16 cellular contexts compared by ENCODE assay signal in genomic region chr13:75739244-75739868, GRCh38.
A peak's percentile ranks its signal among the peaks of the same experiment; 100 is the strongest.
DNase-seq lines count a peak whose midpoint lies in the region; ATAC-seq and TF ChIP-seq lines count a peak whose summit lies in the region.
"Had no signal": no experiment of that assay in that cellular context is flagged by ENCODE, and none has a peak within 500 bp of the region (broad histone marks: within the 10 kb centered on the region; RNA-seq: fewer than 3 reads in every experiment).

No MANE protein-coding gene starts in this region.

- H3K79me2 ChIP-seq in ACC112 (ENCODE audit: control insufficient read depth, insufficient read depth, low read length, unreplicated experiment) = peaks cover 34% of the 10 kb centered on the region
- H3K79me2 ChIP-seq: parathyroid adenoma had no signal

- peaks cover 20% of the 10 kb centered on the region for H3K4me1 ChIP-seq in ACC112 (ENCODE audit: control insufficient read depth, insufficient read depth, low read length, unreplicated experiment)
- no peaks in the 10 kb centered on the region for H3K4me1 ChIP-seq in CD8-positive, alpha-beta memory T cell (ENCODE audit: insufficient read depth, low read length)
- H3K4me1 ChIP-seq: parathyroid adenoma, vagina had no signal

- H3K4me3 ChIP-seq in ACC112 (ENCODE audit: low read depth, low read length) = no peak overlapping the region
- H3K4me3 ChIP-seq in CD8-positive, alpha-beta memory T cell (ENCODE audit: low read length) = no peak overlapping the region
- H3K4me3 ChIP-seq: vagina had no signal

- no peaks in the 10 kb centered on the region for H3K27me3 Mint-ChIP-seq in WTC11 (ENCODE audit: low read depth)
- no peaks in the 10 kb centered on the region for H3K27me3 Mint-ChIP-seq in CD8-positive, alpha-beta memory T cell
- no peaks in the 10 kb centered on the region for H3K27me3 Mint-ChIP-seq in activated T-cell treated with anti-CD3 and anti-CD28 coated beads, Interleukin-2, amount 50 U/mL, for 72 hours (ENCODE audit: low read depth)
- H3K27me3 Mint-ChIP-seq: central memory CD8-positive, alpha-beta T cell had no signal

- H3K9me3 Mint-ChIP-seq in WTC11 = peaks cover 16% of the 10 kb centered on the region
- peaks cover 0 to 7% (median 2%) of the 10 kb centered on the region in 5 donors for H3K9me3 Mint-ChIP-seq in CD8-positive, alpha-beta memory T cell
- H3K9me3 Mint-ChIP-seq in activated T-cell treated with anti-CD3 and anti-CD28 coated beads, Interleukin-2, amount 50 U/mL, for 72 hours = peaks cover 3 to 4% of the 10 kb centered on the region in 2 donors
- H3K9me3 Mint-ChIP-seq: central memory CD8-positive, alpha-beta T cell had no signal

- peak overlapping the region; percentile 36; the same call in 1 of the 2 replicates for H3K27ac ChIP-seq in ACC112 (ENCODE audit: low read depth, low read length)
- no peak overlapping the region for H3K27ac ChIP-seq in CD8-positive, alpha-beta memory T cell (ENCODE audit: low read depth, low read length)
- H3K27ac ChIP-seq: parathyroid adenoma, vagina had no signal

- peak overlapping the region; percentile 18 for H2AFZ ChIP-seq in ACC112 (ENCODE audit: low read length, unreplicated experiment)
- H2AFZ ChIP-seq: parathyroid adenoma had no signal

- H3K27me3 ChIP-seq in ACC112 (ENCODE audit: insufficient read depth, low read length) = no peaks in the 10 kb centered on the region
- no peaks in the 10 kb centered on the region for H3K27me3 ChIP-seq in CD8-positive, alpha-beta memory T cell (ENCODE audit: insufficient read depth, low read length, poor library complexity, severe bottlenecking)
- H3K27me3 ChIP-seq: vagina had no signal

- H3K4me1 Mint-ChIP-seq in WTC11 = no peaks in the 10 kb centered on the region
- H3K4me1 Mint-ChIP-seq in CD8-positive, alpha-beta memory T cell = no peaks in the 10 kb centered on the region
- peaks cover 8% of the 10 kb centered on the region for H3K4me1 Mint-ChIP-seq in activated T-cell treated with anti-CD3 and anti-CD28 coated beads, Interleukin-2, amount 50 U/mL, for 72 hours (ENCODE audit: low read depth)
- H3K4me1 Mint-ChIP-seq: central memory CD8-positive, alpha-beta T cell had no signal

- H3K27ac Mint-ChIP-seq in WTC11 = 0 out of 2 replicates have a peak overlapping the region, but pooled peaks have one; percentile 9
- peak overlapping the region in 1 of 8 donors; percentile 60 for H3K27ac Mint-ChIP-seq in CD8-positive, alpha-beta memory T cell
- no peak overlapping the region for H3K27ac Mint-ChIP-seq in activated T-cell treated with anti-CD3 and anti-CD28 coated beads, Interleukin-2, amount 50 U/mL, for 72 hours
- H3K27ac Mint-ChIP-seq: activated naive CD4-positive, alpha-beta T cell treated with anti-CD3 and anti-CD28 coated beads for 36 hours had no signal

- H3K9me3 ChIP-seq in CD8-positive, alpha-beta memory T cell (ENCODE audit: low read length) = no peaks in the 10 kb centered on the region
- H3K9me3 ChIP-seq: vagina had no signal

- H3K36me3 Mint-ChIP-seq in WTC11 = peaks cover 17% of the 10 kb centered on the region
- peaks cover 2 to 50% (median 6%) of the 10 kb centered on the region in 3 donors for H3K36me3 Mint-ChIP-seq in CD8-positive, alpha-beta memory T cell
- H3K36me3 Mint-ChIP-seq in activated T-cell treated with anti-CD3 and anti-CD28 coated beads, Interleukin-2, amount 50 U/mL, for 72 hours (ENCODE audit: insufficient read depth in 2 of 2) = peaks cover 3% of the 10 kb centered on the region in 2 donors

- POLR2A ChIA-PET in WTC11 (lab: Charles Lee) = no interaction called here
- POLR2A ChIA-PET in CD8-positive, alpha-beta memory T cell (lab: Charles Lee) = no interaction called here

- peak; percentile 61 for ATAC-seq in GM19035 (IDR thresholded peaks at IDR 0.05; ENCODE audit: unreplicated experiment)
- ATAC-seq in HG02798 (IDR thresholded peaks at IDR 0.05; ENCODE audit: poor library complexity, unreplicated experiment) = peak; percentile 65
- no peak for ATAC-seq in WTC11
- no peak for ATAC-seq in activated T-cell treated with anti-CD3 and anti-CD28 coated beads, Interleukin-2, amount 50 U/mL, for 72 hours (replicated peaks in 1 of 2)
- ATAC-seq: esophagus mucosa had no signal

- H3K36me3 ChIP-seq in ACC112 (ENCODE audit: insufficient read depth, low read length) = 0 out of 2 replicates have a peak, but pooled peaks cover 7% of the 10 kb centered on the region
- H3K36me3 ChIP-seq in CD8-positive, alpha-beta memory T cell (ENCODE audit: insufficient read depth, low read length) = no peaks in the 10 kb centered on the region
- H3K36me3 ChIP-seq: vagina had no signal

- CTCF ChIA-PET in WTC11 (lab: Charles Lee) = no interaction called here
- CTCF ChIA-PET in CD8-positive, alpha-beta memory T cell (lab: Charles Lee) = no interaction called here

- no peak for TF ChIP-seq CTCF in WTC11 (IDR thresholded peaks at IDR 0.05)

- H3K4me3 Mint-ChIP-seq in WTC11 = no peak overlapping the region
- H3K4me3 Mint-ChIP-seq in CD8-positive, alpha-beta memory T cell = no peak overlapping the region
- no peak overlapping the region for H3K4me3 Mint-ChIP-seq in activated T-cell treated with anti-CD3 and anti-CD28 coated beads, Interleukin-2, amount 50 U/mL, for 72 hours
- H3K4me3 Mint-ChIP-seq: activated naive CD4-positive, alpha-beta T cell treated with anti-CD3 and anti-CD28 coated beads for 36 hours; central memory CD8-positive, alpha-beta T cell had no signal

- DNase-seq in WTC11 (ENCODE audit: low spot score) = no peak
- DNase-seq in CD8-positive, alpha-beta memory T cell = no peak
- DNase-seq in activated CD4-positive, CD25-positive, alpha-beta regulatory T cell (lab: John Stamatoyannopoulos, UW) = no peak
- no peak for DNase-seq in NCI-H187 treated with DMSO at 0.1 percent for 48 hours (lab: John Stamatoyannopoulos, UW)
- DNase-seq in activated T-cell treated with anti-CD3 and anti-CD28 coated beads, Interleukin-2, amount 50 U/mL, for 72 hours = no peak
- DNase-seq: activated CD8-positive, alpha-beta memory T cell treated with anti-CD3 and anti-CD28 coated beads for 24 hours; activated naive CD4-positive, alpha-beta T cell treated with anti-CD3 and anti-CD28 coated beads for 36 hours; Calu3; NCI-H2171 treated with DMSO at 0.1 percent for 48 hours had no signal

TF ChIP-seq in WTC11, 78 proteins besides CTCF, POLR2A, EP300 and RAD21 (continues in another document):
- TF ChIP-seq ZNF219 (CRISPR knock-in tag; IDR thresholded peaks at IDR 0.05; ENCODE audit: borderline replicate concordance) = no peak
- TF ChIP-seq GRHL2 (CRISPR knock-in tag; IDR thresholded peaks at IDR 0.05; ENCODE audit: insufficient replicate concordance, severe bottlenecking) = no peak
- no peak for TF ChIP-seq CREB1 (CRISPR knock-in tag; IDR thresholded peaks at IDR 0.05)
- TF ChIP-seq FOXK1 (CRISPR knock-in tag; IDR thresholded peaks at IDR 0.05) = no peak
- TF ChIP-seq ELF4 (CRISPR knock-in tag; IDR thresholded peaks at IDR 0.05; ENCODE audit: low read depth) = no peak
- TF ChIP-seq TCF7 (CRISPR knock-in tag; IDR thresholded peaks at IDR 0.05; ENCODE audit: low read depth) = no peak
- no peak for TF ChIP-seq CDX4 (CRISPR knock-in tag; IDR thresholded peaks at IDR 0.05; ENCODE audit: borderline replicate concordance)
- TF ChIP-seq ZNF423 (CRISPR knock-in tag; IDR thresholded peaks at IDR 0.05) = no peak
- TF ChIP-seq NR1H2 (CRISPR knock-in tag; IDR thresholded peaks at IDR 0.05) = no peak
- no peak for TF ChIP-seq ZSCAN18 (CRISPR knock-in tag; IDR thresholded peaks at IDR 0.05)
- no peak for TF ChIP-seq ATF2 (CRISPR knock-in tag; IDR thresholded peaks at IDR 0.05; ENCODE audit: borderline replicate concordance, low read depth)

Comparison
In these comparisons a context has a peak if more than half of its experiments do, and no peak if none do; other contexts are left out.
1. ATAC-seq: peak in GM19035 (single experiment) and HG02798 (single experiment); none in WTC11 (single experiment) and activated T-cell treated with anti-CD3 and anti-CD28 coated beads, Interleukin-2, amount 50 U/mL, for 72 hours (0 of 2).